In the genomic region with DNA sequence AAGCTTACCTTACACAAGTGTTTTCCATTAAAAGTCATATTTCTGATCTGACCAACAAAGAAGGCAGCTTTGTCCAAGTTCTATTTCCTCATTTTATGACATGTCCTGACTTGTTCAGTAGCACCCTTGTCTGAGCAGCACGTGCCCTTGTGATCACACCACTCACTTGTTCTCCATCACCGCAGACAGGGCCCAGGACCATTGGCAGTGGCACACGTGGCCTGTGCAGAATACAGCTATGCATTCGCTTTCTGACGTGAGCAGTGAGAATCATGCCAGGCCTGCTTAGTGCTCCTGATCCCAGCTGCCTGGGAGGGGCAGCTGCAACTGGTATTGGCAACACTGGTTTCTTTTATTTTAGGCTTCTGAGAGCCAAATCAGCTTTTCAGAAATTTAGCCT, we compare ENCODE assay signal across 16 cellular contexts.
DNase-seq lines count a peak whose midpoint lies in the region; ATAC-seq and TF ChIP-seq lines count a peak whose summit lies in the region.
"Had no signal": no experiment of that assay in that cellular context is flagged by ENCODE, and none has a peak within 500 bp of the region (broad histone marks: within the 10 kb centered on the region; RNA-seq: fewer than 3 reads in every experiment).

No MANE protein-coding gene starts in this region.

- no peaks in the 10 kb centered on the region for H3K27me3 ChIP-seq in mammary epithelial cell (ENCODE audit: insufficient read depth, low read length)
- no peaks in the 10 kb centered on the region for H3K27me3 ChIP-seq in right atrium auricular region
- H3K27me3 ChIP-seq: suprapubic skin had no signal

- intact Hi-C loops in mammary epithelial cell (cut with micrococcal nuclease), result no loop called here
- intact Hi-C loops in activated T-helper 1 cell treated with anti-CD3 and anti-CD28 coated beads, Interleukin-12 subunit alpha, Interleukin-12 subunit beta, Interleukin-2, Interleukin-4 antibody, amounts not matched to agents 30 ng/mL and 10 ng/mL and 1 ng/mL, durations not matched to agents 14 hours and 24 hours and 36 hours (cut with micrococcal nuclease), result no loop called here

- H3K27me3 Mint-ChIP-seq in stimulated activated naive B cell treated with anti-CD40 and anti-IgM and Interleukin-4, amounts not matched to agents 10 μg/mL and 1 μg/mL and 100 μg/mL, for 72 hours, result no peaks in the 10 kb centered on the region
- H3K27me3 Mint-ChIP-seq in activated T-helper 1 cell treated with anti-CD3 and anti-CD28 coated beads, Interleukin-12 subunit alpha, Interleukin-12 subunit beta, Interleukin-2, Interleukin-4 antibody, amounts not matched to agents 30 ng/mL and 10 ng/mL and 1 ng/mL, durations not matched to agents 14 hours and 24 hours and 36 hours (ENCODE audit: insufficient read depth), result no peaks in the 10 kb centered on the region

- H3K27ac Mint-ChIP-seq in stimulated activated naive B cell treated with anti-CD40 and anti-IgM and Interleukin-4, amounts not matched to agents 10 μg/mL and 1 μg/mL and 100 μg/mL, for 72 hours, result no peak overlapping the region
- H3K27ac Mint-ChIP-seq in activated T-helper 1 cell treated with anti-CD3 and anti-CD28 coated beads, Interleukin-12 subunit alpha, Interleukin-12 subunit beta, Interleukin-2, Interleukin-4 antibody, amounts not matched to agents 30 ng/mL and 10 ng/mL and 1 ng/mL, durations not matched to agents 14 hours and 24 hours and 36 hours, result no peak overlapping the region

- H3K36me3 ChIP-seq in mammary epithelial cell (ENCODE audit: insufficient read depth, low read length) (no peaks in the 10 kb centered on the region), right atrium auricular region (peaks cover 11% of the 10 kb centered on the region)
- H3K36me3 ChIP-seq: suprapubic skin had no signal

- H3K4me3 Mint-ChIP-seq in stimulated activated naive B cell treated with anti-CD40 and anti-IgM and Interleukin-4, amounts not matched to agents 10 μg/mL and 1 μg/mL and 100 μg/mL, for 72 hours, result no peak overlapping the region
- no peak overlapping the region for H3K4me3 Mint-ChIP-seq in activated T-helper 1 cell treated with anti-CD3 and anti-CD28 coated beads, Interleukin-12 subunit alpha, Interleukin-12 subunit beta, Interleukin-2, Interleukin-4 antibody, amounts not matched to agents 30 ng/mL and 10 ng/mL and 1 ng/mL, durations not matched to agents 14 hours and 24 hours and 36 hours

- no peaks in the 10 kb centered on the region for H3K36me3 Mint-ChIP-seq in stimulated activated naive B cell treated with anti-CD40 and anti-IgM and Interleukin-4, amounts not matched to agents 10 μg/mL and 1 μg/mL and 100 μg/mL, for 72 hours
- H3K36me3 Mint-ChIP-seq in activated T-helper 1 cell treated with anti-CD3 and anti-CD28 coated beads, Interleukin-12 subunit alpha, Interleukin-12 subunit beta, Interleukin-2, Interleukin-4 antibody, amounts not matched to agents 30 ng/mL and 10 ng/mL and 1 ng/mL, durations not matched to agents 14 hours and 24 hours and 36 hours (ENCODE audit: low read depth), result no peaks in the 10 kb centered on the region

- H3K27ac ChIP-seq in mammary epithelial cell (ENCODE audit: insufficient read depth, low read depth, low read length) (no peak overlapping the region), right atrium auricular region (peak overlapping the region; percentile 65 to 75), substantia nigra (ENCODE audit: low read depth, low read length, poor library complexity, severe bottlenecking) (peak overlapping the region; percentile 53)
- H3K27ac ChIP-seq: 22Rv1, parathyroid adenoma, suprapubic skin had no signal

- no peaks in the 10 kb centered on the region for H3K9me3 Mint-ChIP-seq in stimulated activated naive B cell treated with anti-CD40 and anti-IgM and Interleukin-4, amounts not matched to agents 10 μg/mL and 1 μg/mL and 100 μg/mL, for 72 hours
- H3K9me3 Mint-ChIP-seq in activated T-helper 1 cell treated with anti-CD3 and anti-CD28 coated beads, Interleukin-12 subunit alpha, Interleukin-12 subunit beta, Interleukin-2, Interleukin-4 antibody, amounts not matched to agents 30 ng/mL and 10 ng/mL and 1 ng/mL, durations not matched to agents 14 hours and 24 hours and 36 hours, result no peaks in the 10 kb centered on the region

- ATAC-seq in GM19395 (IDR thresholded peaks at IDR 0.05; ENCODE audit: unreplicated experiment), result no peak
- no peak for ATAC-seq in stimulated activated naive B cell treated with anti-CD40 and anti-IgM and Interleukin-4, amounts not matched to agents 10 μg/mL and 1 μg/mL and 100 μg/mL, for 72 hours (replicated peaks)

- in situ Hi-C loops in mammary epithelial cell (cut with MboI; ENCODE audit: low sequenced_read_pairs in 2 of 2), result no loop called here

- dilution Hi-C loops in mammary epithelial cell (cut with HindIII; ENCODE audit: low sequenced_read_pairs), result no loop called here

- no peaks in the 10 kb centered on the region for H3K9me3 ChIP-seq in mammary epithelial cell (replicated peaks; ENCODE audit: insufficient read depth, low read length)
- H3K9me3 ChIP-seq in right atrium auricular region, result no peaks in the 10 kb centered on the region
- H3K9me3 ChIP-seq: suprapubic skin had no signal

- 83% methylated on average over 5 of the region's 5 CpGs for WGBS in mammary epithelial cell (ENCODE audit: low coverage, missing lambda C conversion rate)

- H3K4me1 Mint-ChIP-seq in stimulated activated naive B cell treated with anti-CD40 and anti-IgM and Interleukin-4, amounts not matched to agents 10 μg/mL and 1 μg/mL and 100 μg/mL, for 72 hours, result peaks cover 0 to 4% of the 10 kb centered on the region in 2 donors
- H3K4me1 Mint-ChIP-seq in activated T-helper 1 cell treated with anti-CD3 and anti-CD28 coated beads, Interleukin-12 subunit alpha, Interleukin-12 subunit beta, Interleukin-2, Interleukin-4 antibody, amounts not matched to agents 30 ng/mL and 10 ng/mL and 1 ng/mL, durations not matched to agents 14 hours and 24 hours and 36 hours (ENCODE audit: low read depth), result no peaks in the 10 kb centered on the region

- H3K4me3 ChIP-seq in mammary epithelial cell (replicated peaks in 1 of 3; ENCODE audit: insufficient read depth in 1 of 3, low read depth in 2 of 3, low read length in 3 of 3) (no peak overlapping the region), right atrium auricular region (no peak overlapping the region)
- H3K4me3 ChIP-seq: suprapubic skin had no signal

- BruUV-seq in mammary epithelial cell (replicated peaks; lab: Mats Ljungman, UMichigan), result no TSS peak

- DNase-seq in DMS53 (lab: John Stamatoyannopoulos, UW) (peak; percentile 26), DMS53 treated with DMSO at 0.1 percent for 48 hours (lab: John Stamatoyannopoulos, UW; ENCODE audit: unreplicated experiment) (no peak), mammary epithelial cell (peak; percentile 41), right atrium auricular region (ENCODE audit: low spot score) (no peak), substantia nigra (lab: John Stamatoyannopoulos, UW) (peak in 35 of 49 donors; percentile 2 to 81 (median 38))
- no peak for DNase-seq in stimulated activated naive B cell treated with anti-CD40 and anti-IgM and Interleukin-4, amounts not matched to agents 10 μg/mL and 1 μg/mL and 100 μg/mL, for 72 hours
- no peak for DNase-seq in activated T-helper 1 cell treated with anti-CD3 and anti-CD28 coated beads, Interleukin-12 subunit alpha, Interleukin-12 subunit beta, Interleukin-2, Interleukin-4 antibody, amounts not matched to agents 30 ng/mL and 10 ng/mL and 1 ng/mL, durations not matched to agents 14 hours and 24 hours and 36 hours (ENCODE audit: low spot score)
- DNase-seq: activated CD4-positive, alpha-beta T cell treated with anti-CD3 and anti-CD28 coated beads for 4 hours; activated gamma-delta T cell; Calu3; GOT3; NK-92 treated with Interleukin-12 subunit alpha and Interleukin-12 subunit beta, amount 100 ng/mL, for 24 hours had no signal

- H2AFZ ChIP-seq in mammary epithelial cell (ENCODE audit: low read depth, low read length), result peak overlapping the region; percentile 74
- H2AFZ ChIP-seq: parathyroid adenoma had no signal

- CTCF ChIA-PET in mammary epithelial cell (lab: Charles Lee; ENCODE audit: low non-redundant PET), result no interaction called here

- no peak overlapping the region for H3K9ac ChIP-seq in mammary epithelial cell (ENCODE audit: insufficient read depth, low read length)
- H3K9ac ChIP-seq: parathyroid adenoma had no signal

- no peak for TF ChIP-seq CTCF in mammary epithelial cell (conservative IDR thresholded peaks at IDR 0.05 in 1 of 2, IDR thresholded peaks at IDR 0.05 in 1 of 2; ENCODE audit: extremely low read depth in 1 of 2, insufficient read depth in 1 of 2, low read depth in 1 of 2, low read length in 2 of 2)
- no peak for TF ChIP-seq CTCF in right atrium auricular region (IDR thresholded peaks at IDR 0.05)

- no peaks in the 10 kb centered on the region for H4K20me1 ChIP-seq in mammary epithelial cell (ENCODE audit: insufficient read depth, low read length)

- H3K4me1 ChIP-seq in mammary epithelial cell (ENCODE audit: insufficient read depth, low read length) (peaks cover 6% of the 10 kb centered on the region), right atrium auricular region (peaks cover 0 to 43% of the 10 kb centered on the region in 2 donors)
- H3K4me1 ChIP-seq: parathyroid adenoma, suprapubic skin had no signal

- no peak overlapping the region for H3K4me2 ChIP-seq in mammary epithelial cell (ENCODE audit: insufficient read depth, low read depth, low read length)

- no peaks in the 10 kb centered on the region for H3K79me2 ChIP-seq in mammary epithelial cell (ENCODE audit: insufficient read depth, low read length)
- H3K79me2 ChIP-seq: parathyroid adenoma had no signal

Comparison
In these comparisons a context has a peak if more than half of its experiments do, and no peak if none do; other contexts are left out.
1. DNase-seq: peak in DMS53 (single experiment), mammary epithelial cell (single experiment) and substantia nigra (35 of 49); none in DMS53 treated with DMSO at 0.1 percent for 48 hours (single experiment), right atrium auricular region (single experiment), stimulated activated naive B cell treated with anti-CD40 and anti-IgM and Interleukin-4, amounts not matched to agents 10 μg/mL and 1 μg/mL and 100 μg/mL, for 72 hours (single experiment) and activated T-helper 1 cell treated with anti-CD3 and anti-CD28 coated beads, Interleukin-12 subunit alpha, Interleukin-12 subunit beta, Interleukin-2, Interleukin-4 antibody, amounts not matched to agents 30 ng/mL and 10 ng/mL and 1 ng/mL, durations not matched to agents 14 hours and 24 hours and 36 hours (single experiment).